Comparison of ENCODE assay signal across 8 cellular contexts in genomic region chr20:50192364-50193168, GRCh38. TPM values are rescaled to one million over a fixed set of nuclear protein-coding genes. Genes with fewer than 3 reads are reported as not detected.
DNase-seq lines count a peak whose midpoint lies in the region; ATAC-seq and TF ChIP-seq lines count a peak whose summit lies in the region.

No MANE protein-coding gene starts in this region.

- intact Hi-C loops in colonic mucosa (cut with DNase I) (loop anchor here (10.0 kb wide), 1 partner anchor 162 kb away; no protein-coding TSS in a partner anchor), left lung (cut with DNase I) (no loop called here)

- H3K4me1 ChIP-seq in colonic mucosa = no peaks in the 10 kb centered on the region
- peaks cover 11 to 75% of the 10 kb centered on the region in 2 donors for H3K4me1 ChIP-seq in left lung

- DNase-seq in DMS 273 (lab: John Stamatoyannopoulos, UW; ENCODE audit: unreplicated experiment) (peak; percentile 95), NCI-H345 treated with DMSO at 0.1 percent for 48 hours (lab: John Stamatoyannopoulos, UW; ENCODE audit: unreplicated experiment) (peak; percentile 47), colonic mucosa (peak; percentile 87), left lung (peak; percentile 85 to 94)
- peak; percentile 85 to 86 for DNase-seq in activated CD4-positive, alpha-beta T cell treated with anti-CD3 and anti-CD28 coated beads for 4 hours
- DNase-seq in stimulated activated CD4-positive, alpha-beta T cell treated with anti-CD3 and anti-CD28 coated beads, Interleukin-4, amount 100 ng/mL, for 24 hours = peak; percentile 88

- no peak for TF ChIP-seq CTCF in colonic mucosa (IDR thresholded peaks at IDR 0.05)
- TF ChIP-seq CTCF in left lung (IDR thresholded peaks at IDR 0.05) = no peak

- peak overlapping the region; percentile 85 for H3K4me3 ChIP-seq in colonic mucosa
- peak overlapping the region; percentile 72 to 75 for H3K4me3 ChIP-seq in left lung

- H3K36me3 ChIP-seq in colonic mucosa (no peaks in the 10 kb centered on the region), left lung (peaks cover 0 to 33% of the 10 kb centered on the region in 2 donors)

- no peaks in the 10 kb centered on the region for H3K9me3 ChIP-seq in colonic mucosa
- H3K9me3 ChIP-seq in left lung = no peaks in the 10 kb centered on the region

- H3K27ac ChIP-seq in colonic mucosa (peak overlapping the region; percentile 99), left lung (peak overlapping the region; percentile 99)

- peak; percentile 30 for ATAC-seq in HG02885 (IDR thresholded peaks at IDR 0.05; ENCODE audit: poor library complexity, unreplicated experiment)
- ATAC-seq in left lung = peak; percentile 10
- ATAC-seq in GM21717 (IDR thresholded peaks at IDR 0.05; ENCODE audit: unreplicated experiment) = no peak

- H3K27me3 ChIP-seq in colonic mucosa (no peaks in the 10 kb centered on the region), left lung (no peaks in the 10 kb centered on the region)

- peak overlapping the region; percentile 75 to 86 for H3K9ac ChIP-seq in colonic mucosa (ENCODE audit: low read depth in 2 of 2, low read length in 2 of 2)

RNA-seq across cellular contexts. Expression of gene CEBPB, which starts 1.9 kb away (rescaled TPM):
- total RNA-seq in colonic mucosa (10 to 100 TPM; 32.0 to 34.0 TPM), left lung (100 to 1,000 TPM; 133 to 266 TPM)

RNA-seq across cellular contexts. Expression of gene PEDS1, which starts 39.0 kb away (rescaled TPM):
- total RNA-seq in colonic mucosa (10 to 100 TPM; 23.1 to 29.1 TPM), left lung (10 to 100 TPM; 37.9 to 39.9 TPM)
